ENCODE assay signal across 10 cellular contexts in genomic region chr20:62355527-62356142, GRCh38. TPM values are rescaled to one million over a fixed set of nuclear protein-coding genes. Genes with fewer than 3 reads are reported as not detected.
DNase-seq lines count a peak whose midpoint lies in the region; ATAC-seq and TF ChIP-seq lines count a peak whose summit lies in the region.
"Had no signal": no experiment of that assay in that cellular context is flagged by ENCODE, and none has a peak within 500 bp of the region (broad histone marks: within the 10 kb centered on the region; RNA-seq: fewer than 3 reads in every experiment).

No MANE protein-coding gene starts in this region.

- intact Hi-C loops in heart left ventricle (cut with DNase I) = loop anchor here in 4 of 10 donors (2.0 to 10.0 kb wide), 4 partner anchors 25 to 53 kb away; partner anchors contain the start of gene ADRM1 (in 2 of the 4)

- WGBS in heart left ventricle, 4 donors = 11 to 25% (median 21%) methylated on average over 8 to 19 of the region's 19 CpGs
- WGBS in trophoblast cell (ENCODE audit: extremely low coverage, insufficient coverage, insufficient read length) = no CpG with 5 or more reads among the region's 19 CpGs

- TF ChIP-seq CTCF in heart left ventricle (IDR thresholded peaks at IDR 0.05) = no peak

- no peak overlapping the region for H2BK12ac ChIP-seq in trophoblast cell (ENCODE audit: low read length)

- no peak overlapping the region for H3K4me2 ChIP-seq in trophoblast cell (ENCODE audit: low read length)

- H4K12ac ChIP-seq in trophoblast cell (ENCODE audit: low read depth, low read length) = no peak overlapping the region

- peak overlapping the region; percentile 45 for H4K91ac ChIP-seq in trophoblast cell (ENCODE audit: low read depth, low read length)

- H2BK120ac ChIP-seq in trophoblast cell (ENCODE audit: insufficient read depth, low read length, poor library complexity) = no peak overlapping the region

- H3K18ac ChIP-seq in trophoblast cell (ENCODE audit: low read length) = no peak overlapping the region

- peaks cover 44% of the 10 kb centered on the region for H3K79me2 ChIP-seq in trophoblast cell (ENCODE audit: control insufficient read depth, insufficient read depth, low read length, poor library complexity)

- peak overlapping the region; percentile 6 for H3K14ac ChIP-seq in trophoblast cell (ENCODE audit: low read length)

- H2AK5ac ChIP-seq in trophoblast cell (ENCODE audit: low read length) = no peak overlapping the region

- peaks cover 0 to 4% (median 0%) of the 10 kb centered on the region in 9 donors for H3K27me3 ChIP-seq in heart left ventricle
- H3K27me3 ChIP-seq in trophoblast cell (ENCODE audit: insufficient read depth, low read length) = no peaks in the 10 kb centered on the region

- H3K4me3 ChIP-seq in heart left ventricle = peak overlapping the region in 10 of 12 donors; percentile 2 to 48 (median 35)
- H3K4me3 ChIP-seq in trophoblast cell (ENCODE audit: low read depth, low read length) = no peak overlapping the region

- H3K9me3 ChIP-seq in heart left ventricle (no peaks in the 10 kb centered on the region), trophoblast cell (ENCODE audit: insufficient read depth, low read depth, low read length) (peaks cover 4% of the 10 kb centered on the region)

- peaks cover 32 to 83% (median 70%) of the 10 kb centered on the region in 12 donors for H3K4me1 ChIP-seq in heart left ventricle
- peaks cover 19 to 24% of the 10 kb centered on the region in 2 experiments for H3K4me1 ChIP-seq in trophoblast cell (ENCODE audit: control insufficient read depth in 1 of 2, insufficient read depth in 2 of 2, low read length in 2 of 2)

- H3K79me1 ChIP-seq in trophoblast cell (ENCODE audit: low read length) = peaks cover 9% of the 10 kb centered on the region

- H2BK5ac ChIP-seq in trophoblast cell (ENCODE audit: low read depth, low read length, poor library complexity) = no peak overlapping the region

- peak overlapping the region; percentile 12 for H4K8ac ChIP-seq in trophoblast cell (ENCODE audit: low read depth, low read length)

- no peak overlapping the region for H3K9ac ChIP-seq in trophoblast cell (ENCODE audit: low read length)

- peak; percentile 78 for DNase-seq in DMS53 treated with DMSO at 0.1 percent for 48 hours (lab: John Stamatoyannopoulos, UW; ENCODE audit: unreplicated experiment)
- DNase-seq in SHP77 treated with DMSO at 0.1 percent for 48 hours (lab: John Stamatoyannopoulos, UW) = peak; percentile 87
- peak; percentile 74 to 85 (median 81) for DNase-seq in heart left ventricle
- no peak for DNase-seq in trophoblast cell
- no peak for DNase-seq in NCI-H1930 (lab: John Stamatoyannopoulos, UW)
- no peak for DNase-seq in erythroblast (lab: John Stamatoyannopoulos, UW)
- no peak for DNase-seq in cerebellar cortex (ENCODE audit: low spot score)
- DNase-seq in AML-193 (lab: John Stamatoyannopoulos, UW) = no peak
- DNase-seq: activated naive CD8-positive, alpha-beta T cell treated with anti-CD3 and anti-CD28 coated beads, Interleukin-2, amount 10 ng/mL, durations not matched to agents 7 days and 5 days; DND-41 had no signal

- peak overlapping the region; percentile 69 to 97 (median 93) for H3K27ac ChIP-seq in heart left ventricle
- H3K27ac ChIP-seq in trophoblast cell (ENCODE audit: low read depth, low read length) = peak overlapping the region; percentile 9

- no peak overlapping the region for H2AFZ ChIP-seq in trophoblast cell (ENCODE audit: insufficient read depth, low read length, poor library complexity)

- peak overlapping the region; percentile 80 for H3K4ac ChIP-seq in trophoblast cell (ENCODE audit: low read depth, low read length)

- peak; percentile 9 to 46 (median 35) for ATAC-seq in heart left ventricle

- H3K23ac ChIP-seq in trophoblast cell (ENCODE audit: low read length) = no peak overlapping the region

- H3K36me3 ChIP-seq in heart left ventricle = peaks cover 0 to 24% (median 13%) of the 10 kb centered on the region in 9 donors
- H3K36me3 ChIP-seq in trophoblast cell (ENCODE audit: control insufficient read depth in 1 of 2, insufficient read depth in 2 of 2, low read length in 2 of 2) = peaks cover 61 to 78% of the 10 kb centered on the region in 2 experiments

- TF ChIP-seq POLR2A in heart left ventricle (IDR thresholded peaks at IDR 0.05) = no peak
- no peak for TF ChIP-seq POLR2A in erythroblast (IDR thresholded peaks at IDR 0.05; ENCODE audit: low read length)

RNA-seq across cellular contexts. Expression of gene LAMA5, which starts 11.5 kb away (rescaled TPM):
- total RNA-seq in heart left ventricle = 100 to 1,000 TPM in 1 of 9 donors, 10 to 100 TPM in 8; 57.4 to 107 (median 73.6) TPM
- 100 to 1,000 TPM in 1 of 2 donors, 10 to 100 TPM in 1; 72.0 to 128 TPM for polyA plus RNA-seq in heart left ventricle
- 135 and 147 TPM in 2 replicates for polyA plus RNA-seq in trophoblast cell (2013)

RNA-seq across cellular contexts. Expression of gene RPS21, which starts 31.3 kb away (rescaled TPM):
- 100 to 1,000 TPM; 434 to 831 (median 670) TPM for total RNA-seq in heart left ventricle
- 1,000 to 10,000 TPM; 1,943 to 3,051 TPM for polyA plus RNA-seq in heart left ventricle
- polyA plus RNA-seq in trophoblast cell (2013) = 2,264 and 2,365 TPM in 2 replicates

RNA-seq across cellular contexts. Expression of gene CABLES2, which starts 51.5 kb away (rescaled TPM):
- total RNA-seq in heart left ventricle = 10 to 100 TPM in 2 of 9 donors, 1 to 10 TPM in 7; 6.1 to 12.0 (median 8.8) TPM
- 10 to 100 TPM in 1 of 2 donors, 1 to 10 TPM in 1; 2.9 to 10.7 TPM for polyA plus RNA-seq in heart left ventricle
- 15.0 and 15.1 TPM in 2 replicates for polyA plus RNA-seq in trophoblast cell (2013)

RNA-seq across cellular contexts. Expression of gene ADRM1, which starts 52.8 kb away (rescaled TPM):
- total RNA-seq in heart left ventricle = 100 to 1,000 TPM in 3 of 9 donors, 10 to 100 TPM in 6; 66.8 to 218 (median 79.8) TPM
- 100 to 1,000 TPM in 1 of 2 donors, 10 to 100 TPM in 1; 87.2 to 187 TPM for polyA plus RNA-seq in heart left ventricle
- 164 and 175 TPM in 2 replicates for polyA plus RNA-seq in trophoblast cell (2013)

Comparison
In these comparisons a context has a peak if more than half of its experiments do, and no peak if none do; other contexts are left out.
1. DNase-seq: peak in DMS53 treated with DMSO at 0.1 percent for 48 hours (single experiment), SHP77 treated with DMSO at 0.1 percent for 48 hours (single experiment) and heart left ventricle (5 of 5); none in trophoblast cell (0 of 2), NCI-H1930 (0 of 2), erythroblast (0 of 2), cerebellar cortex (single experiment) and AML-193 (0 of 2).